ENCODE assay signal across 27 cellular contexts in the genomic region with DNA sequence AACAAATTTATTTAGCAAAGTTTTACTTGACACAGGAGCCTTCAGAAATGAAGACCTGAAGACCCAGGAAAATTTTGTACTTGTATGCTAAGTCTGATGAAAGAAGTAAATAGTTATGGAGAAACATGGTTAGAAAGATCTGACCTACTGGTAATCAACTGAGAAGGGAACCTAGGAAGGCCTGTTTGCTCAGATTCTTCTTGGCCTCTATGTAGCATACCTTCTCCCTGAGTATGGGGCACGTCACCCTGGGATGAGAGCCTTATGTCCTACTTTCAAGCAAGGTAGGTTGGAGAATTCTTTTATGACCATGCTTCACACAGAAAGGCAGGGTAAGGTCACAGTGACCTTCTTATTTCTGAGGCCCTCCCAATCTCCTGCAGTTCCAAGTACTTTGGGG.
"Had no signal": no experiment of that assay in that cellular context is flagged by ENCODE, and none has a peak within 500 bp of the region (broad histone marks: within the 10 kb centered on the region; RNA-seq: fewer than 3 reads in every experiment).

No MANE protein-coding gene starts in this region.

- H3K36me3 Mint-ChIP-seq: stimulated activated effector memory CD8-positive, alpha-beta T cell treated with anti-CD3 and anti-CD28 coated beads, Interleukin-12 subunit alpha, Interleukin-12 subunit beta, amount 100 ng/mL, for 72 hours; type B pancreatic cell had no signal

- H3K27ac ChIP-seq: stomach, suprapubic skin, testis, thoracic aorta, thyroid gland, tibial artery, tibial nerve, transverse colon, upper lobe of left lung, upper lobe of right lung, uterus, vagina had no signal

- H3K4me1 ChIP-seq: suprapubic skin, testis, thyroid gland, tibial artery, tibial nerve, transverse colon, upper lobe of right lung, uterus had no signal

- H3K36me3 ChIP-seq: stomach, suprapubic skin, thoracic aorta, thyroid gland, tibial artery, tibial nerve, transverse colon, upper lobe of left lung, upper lobe of right lung, uterus, vagina had no signal

- H3K27me3 Mint-ChIP-seq: stimulated activated memory B cell treated with anti-CD40 and anti-IgM and Interleukin-4, amounts not matched to agents 10 μg/mL and 1 μg/mL and 100 μg/mL, for 72 hours; stimulated activated naive CD8-positive, alpha-beta T cell treated with anti-CD3 and anti-CD28 coated beads, Interleukin-15, amount 100 ng/mL, for 72 hours; stimulated activated naive CD8-positive, alpha-beta T cell treated with anti-CD3 and anti-CD28 coated beads, Interleukin-15, Interleukin-2, amounts not matched to agents 100 ng/mL and 50 ng/mL, for 24 hours; type B pancreatic cell had no signal

- H3K4me1 Mint-ChIP-seq: stimulated activated effector memory CD8-positive, alpha-beta T cell treated with anti-CD3 and anti-CD28 coated beads, Interleukin-12 subunit alpha, Interleukin-12 subunit beta, amount 100 ng/mL, for 72 hours had no signal

- H3K4me3 Mint-ChIP-seq: stimulated activated effector memory CD8-positive, alpha-beta T cell treated with anti-CD3 and anti-CD28 coated beads, Interleukin-12 subunit alpha, Interleukin-12 subunit beta, amount 100 ng/mL, for 72 hours; stimulated activated memory B cell treated with anti-CD40 and anti-IgM and Interleukin-4, amounts not matched to agents 10 μg/mL and 1 μg/mL and 100 μg/mL, for 72 hours; stimulated activated naive B cell treated with anti-CD40 and anti-IgM and Interleukin-4, amounts not matched to agents 10 μg/mL and 1 μg/mL and 100 μg/mL, for 72 hours; stimulated activated naive CD8-positive, alpha-beta T cell treated with anti-CD3 and anti-CD28 coated beads, Interleukin-15, amount 100 ng/mL, for 72 hours; stimulated activated naive CD8-positive, alpha-beta T cell treated with anti-CD3 and anti-CD28 coated beads, Interleukin-15, Interleukin-2, amounts not matched to agents 100 ng/mL and 50 ng/mL, for 24 hours; type B pancreatic cell had no signal

- DNase-seq: stimulated activated CD4-positive, alpha-beta T cell treated with anti-CD3 and anti-CD28 coated beads, Interleukin-2, amount 100 ng/mL, for 48 hours; stimulated activated CD4-positive, alpha-beta T cell treated with anti-CD3 and anti-CD28 coated beads, Interleukin-4, amount 100 ng/mL, for 1 hour; stimulated activated CD4-positive, alpha-beta T cell treated with anti-CD3 and anti-CD28 coated beads, Interleukin-4, amount 100 ng/mL, for 24 hours; stimulated activated CD4-positive, alpha-beta T cell treated with anti-CD3 and anti-CD28 coated beads, Interleukin-4, amount 100 ng/mL, for 4 hours; stimulated activated CD8-positive, alpha-beta memory T cell treated with anti-CD3 and anti-CD28 coated beads, Interleukin-4, amount 100 ng/mL, for 48 hours; stimulated activated naive B cell treated with anti-CD40 and anti-IgM and Interleukin-4, amounts not matched to agents 10 μg/mL and 1 μg/mL and 100 μg/mL, for 72 hours; stimulated activated naive CD4-positive, alpha-beta T cell; stimulated activated naive CD4-positive, alpha-beta T cell treated with Interleukin-2 at 50 U/mL for 16 hours; stimulated activated naive CD8-positive, alpha-beta T cell treated with anti-CD3 and anti-CD28 coated beads, Interleukin-15, amount 100 ng/mL, for 72 hours; stimulated activated naive CD8-positive, alpha-beta T cell treated with anti-CD3 and anti-CD28 coated beads, Interleukin-15, Interleukin-2, amounts not matched to agents 100 U/mL and 50 U/mL, for 24 hours; stomach; substantia nigra; testis; thyroid gland; tibial artery; transverse colon; upper lobe of left lung; upper lobe of right lung; uterus had no signal

- H3K4me3 ChIP-seq: stomach, suprapubic skin, testis, thoracic aorta, thyroid gland, tibial artery, tibial nerve, transverse colon, upper lobe of left lung, upper lobe of right lung, uterus, vagina had no signal

- H3K27ac Mint-ChIP-seq: stimulated activated effector memory CD8-positive, alpha-beta T cell treated with anti-CD3 and anti-CD28 coated beads, Interleukin-12 subunit alpha, Interleukin-12 subunit beta, amount 100 ng/mL, for 72 hours; stimulated activated memory B cell treated with anti-CD40 and anti-IgM and Interleukin-4, amounts not matched to agents 10 μg/mL and 1 μg/mL and 100 μg/mL, for 72 hours; stimulated activated naive B cell treated with anti-CD40 and anti-IgM and Interleukin-4, amounts not matched to agents 10 μg/mL and 1 μg/mL and 100 μg/mL, for 72 hours; stimulated activated naive CD8-positive, alpha-beta T cell treated with anti-CD3 and anti-CD28 coated beads, Interleukin-15, amount 100 ng/mL, for 72 hours; stimulated activated naive CD8-positive, alpha-beta T cell treated with anti-CD3 and anti-CD28 coated beads, Interleukin-15, Interleukin-2, amounts not matched to agents 100 ng/mL and 50 ng/mL, for 24 hours; type B pancreatic cell had no signal

- H3K27me3 ChIP-seq: stomach, suprapubic skin, testis, thyroid gland, tibial artery, tibial nerve, transverse colon, upper lobe of left lung, upper lobe of right lung, uterus, vagina had no signal

- ATAC-seq: stimulated activated effector memory CD8-positive, alpha-beta T cell treated with anti-CD3 and anti-CD28 coated beads, Interleukin-12 subunit alpha, Interleukin-12 subunit beta, amount 100 ng/mL, for 72 hours; stimulated activated memory B cell treated with anti-CD40 and anti-IgM and Interleukin-4, amounts not matched to agents 10 μg/mL and 1 μg/mL and 100 μg/mL, for 72 hours; stimulated activated naive B cell treated with anti-CD40 and anti-IgM and Interleukin-4, amounts not matched to agents 10 μg/mL and 1 μg/mL and 100 μg/mL, for 72 hours; stimulated activated naive CD8-positive, alpha-beta T cell treated with anti-CD3 and anti-CD28 coated beads, Interleukin-15, amount 100 ng/mL, for 72 hours; stimulated activated naive CD8-positive, alpha-beta T cell treated with anti-CD3 and anti-CD28 coated beads, Interleukin-15, Interleukin-2, amounts not matched to agents 100 U/mL and 50 U/mL, for 24 hours; upper lobe of right lung had no signal

- H3K9me3 ChIP-seq: suprapubic skin, testis, thoracic aorta, thyroid gland, transverse colon, upper lobe of left lung, upper lobe of right lung, uterus, vagina had no signal
